30 cellular contexts compared by ENCODE assay signal in genomic region chr17:17448723-17449122, GRCh38.
"Had no signal": no experiment of that assay in that cellular context is flagged by ENCODE, and none has a peak within 500 bp of the region (broad histone marks: within the 10 kb centered on the region; RNA-seq: fewer than 3 reads in every experiment).

No MANE protein-coding gene starts in this region.

- H3K4me2 ChIP-seq: hepatocyte had no signal

- H3K4me3 Mint-ChIP-seq: activated CD4-positive, alpha-beta memory T cell treated with anti-CD3 and anti-CD28 coated beads, Interleukin-2, amount 10 ng/mL, durations not matched to agents 7 days and 5 days; activated CD4-positive, alpha-beta T cell treated with anti-CD3 and anti-CD28 coated beads, Interleukin-2, amount 10 ng/mL, durations not matched to agents 7 days and 5 days; naive B cell; stimulated activated naive B cell treated with anti-CD40 and anti-IgM and Interleukin-4, amounts not matched to agents 10 μg/mL and 1 μg/mL and 100 μg/mL, for 72 hours; T-helper 17 cell had no signal

- DNase-seq: activated CD4-positive, alpha-beta memory T cell treated with anti-CD3 and anti-CD28 coated beads, Interleukin-2, amount 10 ng/mL, durations not matched to agents 7 days and 5 days; activated CD4-positive, alpha-beta T cell treated with anti-CD3 and anti-CD28 coated beads for 1 hour; activated CD4-positive, alpha-beta T cell treated with anti-CD3 and anti-CD28 coated beads, Interleukin-2, amount 10 ng/mL, durations not matched to agents 7 days and 5 days; activated CD8-positive, alpha-beta memory T cell treated with anti-CD3 and anti-CD28 coated beads, Interleukin-2, amount 50 U/mL, for 48 hours; activated T-cell treated with anti-CD3 and anti-CD28 coated beads, Interleukin-2, amount 50 U/mL, for 48 hours; central memory CD4-positive, alpha-beta T cell; effector CD8-positive, alpha-beta T cell; gastrocnemius medialis; glutamatergic neuron; left cardiac atrium; left ventricle myocardium superior; naive B cell; nephron progenitor cell; pancreas; retina; sigmoid colon; small intestine; stimulated activated CD4-positive, alpha-beta T cell treated with anti-CD3 and anti-CD28 coated beads, Interleukin-4, amount 100 ng/mL, for 4 hours; stimulated activated CD8-positive, alpha-beta memory T cell treated with anti-CD3 and anti-CD28 coated beads, Interleukin-4, amount 100 ng/mL, for 48 hours; stimulated activated naive B cell treated with anti-CD40 and anti-IgM and Interleukin-4, amounts not matched to agents 10 μg/mL and 1 μg/mL and 100 μg/mL, for 72 hours; T-helper 17 cell; T1000 had no signal

- H3K9me3 Mint-ChIP-seq: activated CD4-positive, alpha-beta memory T cell treated with anti-CD3 and anti-CD28 coated beads, Interleukin-2, amount 10 ng/mL, durations not matched to agents 7 days and 5 days; activated CD4-positive, alpha-beta T cell treated with anti-CD3 and anti-CD28 coated beads, Interleukin-2, amount 10 ng/mL, durations not matched to agents 7 days and 5 days; activated T-helper 2 cell treated with anti-CD3 and anti-CD28 coated beads, Interferon-gamma antibody, Interleukin-2, Interleukin-4, amounts not matched to agents 10 μg/mL and 5 μg/mL and 100 μg/mL, durations not matched to agents 14 hours and 24 hours and 36 hours had no signal

- H3K27ac ChIP-seq: gastrocnemius medialis, hepatocyte, pancreas, prostate gland, sigmoid colon, suprapubic skin, tibial nerve had no signal

- H3K36me3 Mint-ChIP-seq: activated naive CD4-positive, alpha-beta T cell treated with anti-CD3 and anti-CD28 coated beads, Interleukin-2, amount 50 U/mL, for 72 hours; naive B cell had no signal

- H3K27me3 ChIP-seq: breast epithelium, hepatocyte, pancreas, sigmoid colon, suprapubic skin, tibial nerve had no signal

- H3K4me1 ChIP-seq: breast epithelium, pancreas, sigmoid colon had no signal

- H3K27ac Mint-ChIP-seq: activated CD4-positive, alpha-beta memory T cell treated with anti-CD3 and anti-CD28 coated beads, Interleukin-2, amount 10 ng/mL, durations not matched to agents 7 days and 5 days; activated CD4-positive, alpha-beta T cell treated with anti-CD3 and anti-CD28 coated beads, Interleukin-2, amount 10 ng/mL, durations not matched to agents 7 days and 5 days; activated T-helper 2 cell treated with anti-CD3 and anti-CD28 coated beads, Interferon-gamma antibody, Interleukin-2, Interleukin-4, amounts not matched to agents 10 μg/mL and 5 μg/mL and 100 μg/mL, durations not matched to agents 14 hours and 24 hours and 36 hours; stimulated activated naive B cell treated with anti-CD40 and anti-IgM and Interleukin-4, amounts not matched to agents 10 μg/mL and 1 μg/mL and 100 μg/mL, for 72 hours; T-helper 17 cell had no signal

- ATAC-seq: activated naive CD4-positive, alpha-beta T cell treated with anti-CD3 and anti-CD28 coated beads, Interleukin-2, amount 50 U/mL, for 72 hours; gastrocnemius medialis; left cardiac atrium; left ventricle myocardium superior; pancreas; stimulated activated naive B cell treated with anti-CD40 and anti-IgM and Interleukin-4, amounts not matched to agents 10 μg/mL and 1 μg/mL and 100 μg/mL, for 72 hours; T-helper 17 cell had no signal

- FAIRE-seq: keratinocyte, pancreas, small intestine had no signal

- H2AFZ ChIP-seq: hepatocyte had no signal

- H3K36me3 ChIP-seq: breast epithelium, gastrocnemius medialis, pancreas, prostate gland, sigmoid colon, suprapubic skin, tibial nerve had no signal

- H3K4me3 ChIP-seq: breast epithelium, gastrocnemius medialis, hepatocyte, pancreas, prostate gland, sigmoid colon, suprapubic skin, tibial nerve had no signal

- H3K79me2 ChIP-seq: hepatocyte had no signal

- H3K9me3 ChIP-seq: breast epithelium, gastrocnemius medialis, pancreas, prostate gland, sigmoid colon, suprapubic skin, tibial nerve had no signal

- H3K4me1 Mint-ChIP-seq: activated CD4-positive, alpha-beta memory T cell treated with anti-CD3 and anti-CD28 coated beads, Interleukin-2, amount 10 ng/mL, durations not matched to agents 7 days and 5 days; activated CD4-positive, alpha-beta T cell treated with anti-CD3 and anti-CD28 coated beads, Interleukin-2, amount 10 ng/mL, durations not matched to agents 7 days and 5 days; naive B cell; T-helper 17 cell had no signal
